ENCODE assay signal across 15 cellular contexts in genomic region chr2:28598484-28598883, GRCh38.
"Had no signal": no experiment of that assay in that cellular context is flagged by ENCODE, and none has a peak within 500 bp of the region (broad histone marks: within the 10 kb centered on the region; RNA-seq: fewer than 3 reads in every experiment).

No MANE protein-coding gene starts in this region.

- H3K27ac ChIP-seq: right lobe of liver, SJSA1, transverse colon had no signal

- DNase-seq: activated CD4-positive, alpha-beta T cell treated with anti-CD3 and anti-CD28 coated beads, Interleukin-2, amount 10 ng/mL, durations not matched to agents 24 days and 14 days; activated CD4-positive, CD25-positive, alpha-beta regulatory T cell; activated CD8-positive, alpha-beta memory T cell treated with anti-CD3 and anti-CD28 coated beads, Interleukin-2, amount 50 U/mL, for 48 hours; activated CD8-positive, alpha-beta T cell treated with anti-CD3 and anti-CD28 coated beads, Interleukin-2, amount 10 ng/mL, durations not matched to agents 7 days and 5 days; activated naive CD4-positive, alpha-beta T cell treated with anti-CD3 and anti-CD28 coated beads for 36 hours; effector CD4-positive, alpha-beta T cell; foreskin fibroblast; immature natural killer cell; midbrain; right lobe of liver; SW 1271; transverse colon had no signal

- H3K27me3 ChIP-seq: right lobe of liver, SJSA1, transverse colon had no signal

- H3K9me3 ChIP-seq: right lobe of liver, SJSA1, transverse colon had no signal

- H3K4me3 ChIP-seq: lung, right lobe of liver, SJSA1, transverse colon had no signal

- ATAC-seq: activated CD8-positive, alpha-beta T cell treated with anti-CD3 and anti-CD28 coated beads, Interleukin-2, amount 10 ng/mL, durations not matched to agents 7 days and 5 days; right lobe of liver; stimulated activated memory B cell treated with anti-CD40 and anti-IgM and Interleukin-4, amounts not matched to agents 10 μg/mL and 1 μg/mL and 100 μg/mL, for 72 hours had no signal

- H3K36me3 ChIP-seq: right lobe of liver, SJSA1, transverse colon had no signal
